Comparison of ENCODE assay signal across 24 cellular contexts in the genomic region with DNA sequence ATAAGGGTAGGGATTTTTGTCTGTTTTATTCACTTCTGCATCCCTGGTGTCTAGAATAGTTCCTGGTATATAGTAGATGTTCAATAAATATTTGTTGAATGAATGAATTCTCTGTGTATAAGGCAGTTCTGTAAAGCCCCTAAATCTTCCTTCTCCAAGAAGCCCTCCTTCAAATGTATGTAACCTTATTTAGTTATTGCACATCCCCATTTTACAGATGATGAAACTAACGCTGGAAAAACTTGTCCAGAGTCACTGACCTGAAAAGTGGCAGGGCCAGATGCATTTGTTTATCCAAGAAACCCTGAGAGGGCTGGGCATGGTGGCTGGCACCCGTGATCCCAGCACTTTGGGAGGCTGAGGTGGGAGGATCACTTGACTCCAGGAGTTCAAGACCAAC. TPM values are rescaled to one million over a fixed set of nuclear protein-coding genes. Genes with fewer than 3 reads are reported as not detected.
A peak's percentile ranks its signal among the peaks of the same experiment; 100 is the strongest.
DNase-seq lines count a peak whose midpoint lies in the region; ATAC-seq, FAIRE-seq and TF ChIP-seq lines count a peak whose summit lies in the region.
"Had no signal": no experiment of that assay in that cellular context is flagged by ENCODE, and none has a peak within 500 bp of the region (broad histone marks: within the 10 kb centered on the region; RNA-seq: fewer than 3 reads in every experiment).

No MANE protein-coding gene starts in this region.

- H3K9me3 ChIP-seq in A549 (no peaks in the 10 kb centered on the region), astrocyte (ENCODE audit: insufficient read depth, low read depth, low read length) (no peaks in the 10 kb centered on the region), psoas muscle (no peaks in the 10 kb centered on the region), pancreas (no peaks in the 10 kb centered on the region)

- no peaks in the 10 kb centered on the region for H3K36me3 Mint-ChIP-seq in IgD-negative memory B cell
- peaks cover 3% of the 10 kb centered on the region for H3K36me3 Mint-ChIP-seq in astrocyte (ENCODE audit: low read depth, unreplicated experiment)

- CTCF ChIA-PET in A549 (lab: Yijun Ruan, JAX) = interaction anchor here (0.9 to 29.4 kb wide), 4 partner anchors 14 to 43 kb away, joined by 3 to 2239 read pairs (median 14); a partner anchor contains a TSS

- ATAC-seq in A549 (no peak), psoas muscle (no peak), pancreas (no peak), GM21390 (IDR thresholded peaks at IDR 0.05; ENCODE audit: unreplicated experiment) (no peak)
- ATAC-seq: Right ventricle myocardium inferior had no signal

- H3K4me3 ChIP-seq in A549 (no peak overlapping the region), astrocyte (ENCODE audit: insufficient read depth, low read depth, low read length) (no peak overlapping the region), psoas muscle (no peak overlapping the region), pancreas (no peak overlapping the region)

- H3K9me3 Mint-ChIP-seq in IgD-negative memory B cell = no peaks in the 10 kb centered on the region
- no peaks in the 10 kb centered on the region for H3K9me3 Mint-ChIP-seq in astrocyte (ENCODE audit: unreplicated experiment)
- H3K9me3 Mint-ChIP-seq: H9 had no signal

- H3K4me1 Mint-ChIP-seq in IgD-negative memory B cell (peaks cover 12 to 25% (median 21%) of the 10 kb centered on the region in 3 donors), astrocyte (ENCODE audit: low read depth, unreplicated experiment) (peaks cover 32% of the 10 kb centered on the region)

- H3K27me3 Mint-ChIP-seq in IgD-negative memory B cell = peaks cover 11% of the 10 kb centered on the region
- no peaks in the 10 kb centered on the region for H3K27me3 Mint-ChIP-seq in astrocyte (ENCODE audit: low read depth, unreplicated experiment)

- TF ChIP-seq EP300 in A549 (IDR thresholded peaks at IDR 0.05) = no peak

- TF ChIP-seq RAD21 in A549 (conservative IDR thresholded peaks at IDR 0.05 in 1 of 2, IDR thresholded peaks at IDR 0.05 in 1 of 2) = no peak

- TF ChIP-seq CTCF in A549 (IDR thresholded peaks at IDR 0.05) (no peak), astrocyte (IDR thresholded peaks at IDR 0.05; ENCODE audit: insufficient read depth, low read depth, low read length) (no peak), psoas muscle (IDR thresholded peaks at IDR 0.05) (no peak), pancreas (IDR thresholded peaks at IDR 0.05) (no peak)

- H3K27me3 ChIP-seq in astrocyte (ENCODE audit: insufficient read depth, low read length) = no peaks in the 10 kb centered on the region
- no peaks in the 10 kb centered on the region for H3K27me3 ChIP-seq in psoas muscle (ENCODE audit: insufficient read depth in 3 of 3, low read length in 2 of 3)
- no peaks in the 10 kb centered on the region for H3K27me3 ChIP-seq in pancreas

- H3K36me3 ChIP-seq in astrocyte (ENCODE audit: insufficient read depth, low read length) (no peaks in the 10 kb centered on the region), psoas muscle (ENCODE audit: insufficient read depth in 1 of 2, low read depth in 1 of 2) (no peaks in the 10 kb centered on the region), pancreas (no peaks in the 10 kb centered on the region)

- intact Hi-C loops in psoas muscle (cut with DNase I) = no loop called here
- intact Hi-C loops in pancreas (cut with DNase I) = no loop called here

- no peak overlapping the region for H3K9ac ChIP-seq in astrocyte (ENCODE audit: low read length)

- FAIRE-seq in A549 (lab: Jason Lieb, UNC) = no peak
- FAIRE-seq in astrocyte (lab: Jason Lieb, UNC) = no peak
- no peak for FAIRE-seq in pancreas (lab: Jason Lieb, UNC)
- FAIRE-seq: RCC 7860 had no signal

- no peak for TF ChIP-seq POLR2A in A549 (IDR thresholded peaks at IDR 0.05; ENCODE audit: low read length)

- 69% methylated on average over 2 of the region's 2 CpGs for WGBS in A549 (ENCODE audit: missing lambda C conversion rate)
- WGBS in psoas muscle, 3 donors = 80 to 91% (median 82%) methylated on average over 2 of the region's 2 CpGs
- WGBS in pancreas, 2 donors = 69 to 79% methylated on average over 2 of the region's 2 CpGs

- no peak overlapping the region for H2AFZ ChIP-seq in astrocyte (ENCODE audit: low read depth, low read length)

- H3K27ac ChIP-seq in A549 (peak overlapping the region in 1 of 2 experiments; percentile 36; a peak in 1 of 6 replicates), astrocyte (ENCODE audit: low read depth, low read length) (no peak overlapping the region), psoas muscle (peak overlapping the region; percentile 7), pancreas (no peak overlapping the region)
- H3K27ac ChIP-seq: C4-2B had no signal

- H3K4me3 Mint-ChIP-seq in IgD-negative memory B cell (peak overlapping the region in 1 of 4 donors; percentile 9), astrocyte (ENCODE audit: unreplicated experiment) (peak overlapping the region; percentile 7)
- H3K4me3 Mint-ChIP-seq: H9 had no signal

- H3K4me1 ChIP-seq in A549 = peaks cover 60% of the 10 kb centered on the region
- H3K4me1 ChIP-seq in astrocyte (ENCODE audit: insufficient read depth, low read length) = peaks cover 45% of the 10 kb centered on the region
- peaks cover 57% of the 10 kb centered on the region for H3K4me1 ChIP-seq in psoas muscle
- peaks cover 7 to 18% (median 7%) of the 10 kb centered on the region in 3 donors for H3K4me1 ChIP-seq in pancreas

- POLR2A ChIA-PET in A549 (lab: Yijun Ruan, JAX) = no interaction called here

- peak overlapping the region; percentile 48 to 80 (median 59) for H3K27ac Mint-ChIP-seq in IgD-negative memory B cell
- no peak overlapping the region for H3K27ac Mint-ChIP-seq in astrocyte (ENCODE audit: unreplicated experiment)
- H3K27ac Mint-ChIP-seq: H9 had no signal

- peaks cover 6% of the 10 kb centered on the region for H4K20me1 ChIP-seq in astrocyte (ENCODE audit: insufficient read depth, low read length)

- H3K4me2 ChIP-seq in A549 = no peak overlapping the region
- no peak overlapping the region for H3K4me2 ChIP-seq in astrocyte (ENCODE audit: low read length)

- H3K79me2 ChIP-seq in astrocyte (ENCODE audit: insufficient read depth, low read length) = peaks cover 8% of the 10 kb centered on the region

- DNase-seq in A549 (ENCODE audit: low read depth in 1 of 2, low spot score in 1 of 2) = no peak
- no peak for DNase-seq in astrocyte (ENCODE audit: low read depth)
- DNase-seq in psoas muscle = no peak
- DNase-seq in NCI-H187 treated with DMSO at 0.1 percent for 48 hours (lab: John Stamatoyannopoulos, UW) = no peak
- DNase-seq in pancreas = no peak
- DNase-seq in OCI-M1 (lab: John Stamatoyannopoulos, UW) = no peak
- DNase-seq: 8988T, DMS79, H9, NCI-H1105, NCI-H146, NCI-H2081 treated with DMSO at 0.1 percent for 48 hours, NCI-H2171 treated with DMSO at 0.1 percent for 48 hours, NCI-H524 treated with DMSO at 0.1 percent for 48 hours, NCI-H82 had no signal

RNA-seq across cellular contexts. Expression of a gene that starts 4.3 kb away (rescaled TPM):
- polyA plus RNA-seq in A549 (2011; rRNA removed) = 155 and 214 TPM in 2 replicates
- 353 and 498 TPM in 2 replicates for polyA plus RNA-seq in A549 (2012; cell fraction: cytosol; rRNA removed)
- 1,197 and 1,289 TPM in 2 replicates for polyA plus RNA-seq in A549 (2012; cell fraction: nucleus; rRNA removed)
- 286 to 310 TPM (median 288 TPM) in 3 replicates for polyA plus RNA-seq in A549 (2017; fragmentation: RNase III; extraction: RNeasy Plus Mini Kit Qiagen cat#74134 plus additional on column Dnase treatment)
- 151 and 242 TPM in 2 replicates for polyA minus RNA-seq in A549 (2011; rRNA and poly(A)+ RNA removed)
- 5.7 TPM for polyA plus RNA-seq in IgD-negative memory B cell
- 429 and 464 TPM in 2 replicates for total RNA-seq in astrocyte
- total RNA-seq in psoas muscle = 100 to 1,000 TPM; 161 to 392 (median 291) TPM
- 100 to 1,000 TPM; 114 to 237 (median 138) TPM for polyA plus RNA-seq in psoas muscle
- 100 to 1,000 TPM in 3 of 6 donors, 10 to 100 TPM in 3; 59.4 to 119 (median 92.7) TPM for total RNA-seq in pancreas
- polyA plus RNA-seq in pancreas = 100 to 1,000 TPM in 1 of 2 donors, 10 to 100 TPM in 1; 96.7 to 111 TPM

RNA-seq across cellular contexts. Expression of a gene that starts 28.0 kb away (rescaled TPM):
- polyA plus RNA-seq in A549 (2011; rRNA removed) (1.8 and 2.4 TPM in 2 replicates), A549 (2017; fragmentation: RNase III; extraction: RNeasy Plus Mini Kit Qiagen cat#74134 plus additional on column Dnase treatment) (3.3 to 4.9 TPM (median 4.4 TPM) in 3 replicates), IgD-negative memory B cell (0.05 TPM), psoas muscle (under 1 TPM; 0.07 to 0.42 (median 0.22) TPM), pancreas (under 1 TPM; 0.19 to 0.76 TPM)
- 3.2 and 3.9 TPM in 2 replicates for polyA plus RNA-seq in A549 (2012; cell fraction: cytosol; rRNA removed)
- polyA plus RNA-seq in A549 (2012; cell fraction: nucleus; rRNA removed) = 2.2 and 3.9 TPM in 2 replicates
- 2.4 and 2.8 TPM in 2 replicates for polyA minus RNA-seq in A549 (2011; rRNA and poly(A)+ RNA removed)
- total RNA-seq in astrocyte (32.9 and 37.6 TPM in 2 replicates), psoas muscle (under 1 TPM; 0.06 to 0.28 (median 0.11) TPM), pancreas (1 to 10 TPM in 2 of 6 donors, under 1 TPM in 4; 0.12 to 3.1 (median 0.65) TPM)

RNA-seq across cellular contexts. Expression of a gene that starts 43.1 kb away (rescaled TPM):
- polyA plus RNA-seq in A549 (2011; rRNA removed) (0.27 and 0.37 TPM in 2 replicates), A549 (2017; fragmentation: RNase III; extraction: RNeasy Plus Mini Kit Qiagen cat#74134 plus additional on column Dnase treatment) (0.04 to 0.09 TPM (median 0.07 TPM) in 3 replicates), IgD-negative memory B cell (11.0 TPM), psoas muscle (1 to 10 TPM in 1 of 3 donors, under 1 TPM in 2; 0.77 to 1.8 (median 0.82) TPM), pancreas (1 to 10 TPM; 4.4 to 5.4 TPM)
- 0.06 and 0.07 TPM in 2 replicates for polyA plus RNA-seq in A549 (2012; cell fraction: cytosol; rRNA removed)
- polyA plus RNA-seq in A549 (2012; cell fraction: nucleus; rRNA removed) = 0.49 and 0.66 TPM in 2 replicates
- 0.58 and 0.78 TPM in 2 replicates for polyA minus RNA-seq in A549 (2011; rRNA and poly(A)+ RNA removed)
- total RNA-seq in astrocyte (0.66 and 1.1 TPM in 2 replicates), psoas muscle (1 to 10 TPM; 1.2 to 3.4 (median 2.4) TPM), pancreas (1 to 10 TPM; 2.6 to 7.0 (median 4.5) TPM)
- total RNA-seq: HT1080 had no signal

RNA-seq across cellular contexts. Expression of a gene that starts 49.3 kb away (rescaled TPM):
- polyA plus RNA-seq in A549 (2011; rRNA removed) (0.11 TPM in 1 of 2 replicates, not detected in the other), A549 (2017; fragmentation: RNase III; extraction: RNeasy Plus Mini Kit Qiagen cat#74134 plus additional on column Dnase treatment) (not detected in 3 replicates), IgD-negative memory B cell (2.9 TPM), psoas muscle (under 1 TPM; 0.07 to 0.34 (median 0.13) TPM), pancreas (10 to 100 TPM; 56.3 to 81.6 TPM)
- 0.10 and 0.34 TPM in 2 replicates for polyA plus RNA-seq in A549 (2012; cell fraction: cytosol; rRNA removed)
- 0.40 and 0.49 TPM in 2 replicates for polyA plus RNA-seq in A549 (2012; cell fraction: nucleus; rRNA removed)
- polyA minus RNA-seq in A549 (2011; rRNA and poly(A)+ RNA removed) = not detected in 2 replicates
- total RNA-seq in astrocyte (0.99 and 3.1 TPM in 2 replicates), psoas muscle (not detected), pancreas (10 to 100 TPM; 29.0 to 51.1 (median 34.6) TPM)
- total RNA-seq: OCI-LY7, Right ventricle myocardium inferior, SK-MEL-5 had no signal
- polyA plus RNA-seq: AG04450 had no signal

RNA-seq across cellular contexts. Expression of a gene that starts 55.7 kb away (rescaled TPM):
- polyA plus RNA-seq in A549 (2011; rRNA removed) (63.0 and 71.4 TPM in 2 replicates), A549 (2017; fragmentation: RNase III; extraction: RNeasy Plus Mini Kit Qiagen cat#74134 plus additional on column Dnase treatment) (151 to 171 TPM (median 166 TPM) in 3 replicates), IgD-negative memory B cell (159 TPM), psoas muscle (100 to 1,000 TPM in 1 of 3 donors, 10 to 100 TPM in 2; 89.0 to 101 (median 95.7) TPM), pancreas (10 to 100 TPM; 59.4 to 60.1 TPM)
- 203 and 211 TPM in 2 replicates for polyA plus RNA-seq in A549 (2012; cell fraction: cytosol; rRNA removed)
- polyA plus RNA-seq in A549 (2012; cell fraction: nucleus; rRNA removed) = 78.2 and 83.5 TPM in 2 replicates
- 47.1 and 58.2 TPM in 2 replicates for polyA minus RNA-seq in A549 (2011; rRNA and poly(A)+ RNA removed)
- total RNA-seq in astrocyte (60.1 and 62.6 TPM in 2 replicates), psoas muscle (10 to 100 TPM; 46.1 to 63.9 (median 51.2) TPM), pancreas (10 to 100 TPM; 31.7 to 40.1 (median 32.1) TPM)

Comparison
In these comparisons a context has a peak if more than half of its experiments do, and no peak if none do; other contexts are left out.
1. RNA of a gene that starts 4.3 kb away (polyA plus RNA-seq): 155 to 1,289 TPM in A549, 114 to 237 TPM in psoas muscle and 96.7 to 111 TPM in pancreas; 5.7 TPM in IgD-negative memory B cell (single experiment); every median in the first group is over 10 times any median in the second.